8 cellular contexts compared by ENCODE assay signal in the genomic region with DNA sequence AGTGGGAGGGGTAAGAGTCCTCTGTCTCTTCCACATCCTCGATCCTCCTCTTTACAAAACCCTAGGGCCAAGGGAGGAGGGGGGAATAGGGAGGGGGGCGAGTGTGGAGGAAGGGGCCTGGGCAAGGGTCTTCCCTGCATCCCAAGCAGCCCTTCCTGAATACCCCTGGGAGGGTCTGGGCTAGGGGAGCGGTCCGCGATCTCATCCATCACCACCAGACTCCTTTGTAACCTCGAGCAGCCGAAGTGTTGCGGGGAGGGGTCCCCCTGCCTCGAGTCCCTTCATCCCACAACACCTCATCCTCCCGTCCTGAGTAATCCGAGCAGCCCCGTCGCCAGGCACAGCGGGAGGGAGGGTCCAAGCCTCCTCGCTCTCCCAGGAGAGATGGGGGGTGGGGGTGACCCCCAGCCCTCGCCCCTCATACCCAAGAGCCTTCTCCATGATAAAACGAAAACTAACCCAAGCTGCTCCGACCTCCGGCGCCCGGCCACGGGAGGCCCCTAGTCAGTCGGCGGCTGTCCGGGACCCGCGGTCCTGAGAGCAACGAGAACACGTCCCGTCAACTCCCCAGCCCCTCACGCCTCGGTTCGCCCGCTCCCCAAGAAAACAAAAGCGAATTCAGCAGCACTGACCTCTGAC. TPM values are rescaled to one million over a fixed set of nuclear protein-coding genes. Genes with fewer than 3 reads are reported as not detected.
A peak's percentile ranks its signal among the peaks of the same experiment; 100 is the strongest.
DNase-seq lines count a peak whose midpoint lies in the region; ATAC-seq and TF ChIP-seq lines count a peak whose summit lies in the region.

No MANE protein-coding gene starts in this region.

- H3K27me3 ChIP-seq in colonic mucosa, result peaks cover 10% of the 10 kb centered on the region
- peaks cover 14 to 16% of the 10 kb centered on the region in 2 donors for H3K27me3 ChIP-seq in naive thymus-derived CD4-positive, alpha-beta T cell (ENCODE audit: control insufficient read depth in 2 of 2, insufficient read depth in 2 of 2, low read length in 2 of 2)

- H3K9me3 ChIP-seq in colonic mucosa, result no peaks in the 10 kb centered on the region
- no peaks in the 10 kb centered on the region for H3K9me3 ChIP-seq in naive thymus-derived CD4-positive, alpha-beta T cell (ENCODE audit: control insufficient read depth in 2 of 3, low read length in 3 of 3)

- intact Hi-C loops in CD14-positive monocyte (cut with micrococcal nuclease), result loop anchor here in 1 of 2 donors (2.0 kb wide), 1 partner anchor 23 kb away; no protein-coding TSS in a partner anchor
- intact Hi-C loops in colonic mucosa (cut with DNase I), result no loop called here
- intact Hi-C loops in naive thymus-derived CD4-positive, alpha-beta T cell (cut with micrococcal nuclease), result loop anchor here (1.0 to 10.0 kb wide), 16 partner anchors 19 to 937 kb away; a partner anchor contains a TSS

- peaks cover 18 to 49% (median 32%) of the 10 kb centered on the region in 3 donors for H3K27me3 Mint-ChIP-seq in CD14-positive monocyte (ENCODE audit: low read depth in 3 of 3)
- peaks cover 12 to 62% (median 24%) of the 10 kb centered on the region in 5 donors for H3K27me3 Mint-ChIP-seq in naive thymus-derived CD4-positive, alpha-beta T cell

- H3K27ac Mint-ChIP-seq in CD14-positive monocyte, result no peak overlapping the region
- H3K27ac Mint-ChIP-seq in naive thymus-derived CD4-positive, alpha-beta T cell, result no peak overlapping the region

- H3K4me1 Mint-ChIP-seq in CD14-positive monocyte, result peaks cover 25% of the 10 kb centered on the region
- H3K4me1 Mint-ChIP-seq in naive thymus-derived CD4-positive, alpha-beta T cell, result peaks cover 16 to 27% (median 22%) of the 10 kb centered on the region in 7 donors

- peaks cover 8% of the 10 kb centered on the region for H3K4me1 ChIP-seq in colonic mucosa
- peaks cover 19 to 22% of the 10 kb centered on the region in 2 donors for H3K4me1 ChIP-seq in naive thymus-derived CD4-positive, alpha-beta T cell (ENCODE audit: control insufficient read depth in 2 of 2, insufficient read depth in 2 of 2, low read length in 2 of 2)

- POLR2A ChIA-PET in naive thymus-derived CD4-positive, alpha-beta T cell (lab: Charles Lee), result interaction anchor here (1.0 kb wide), 1 partner anchor 29 kb away, joined by 5 read pairs; no protein-coding TSS in a partner anchor

- peak overlapping the region; percentile 75 to 83 for H3K4me3 Mint-ChIP-seq in CD14-positive monocyte
- H3K4me3 Mint-ChIP-seq in naive thymus-derived CD4-positive, alpha-beta T cell, result peak overlapping the region; percentile 50 to 93 (median 71)

- no peaks in the 10 kb centered on the region for H3K36me3 ChIP-seq in colonic mucosa
- no peaks in the 10 kb centered on the region for H3K36me3 ChIP-seq in naive thymus-derived CD4-positive, alpha-beta T cell (ENCODE audit: control insufficient read depth in 2 of 3, insufficient read depth in 3 of 3, low read length in 3 of 3)

- CTCF ChIA-PET in naive thymus-derived CD4-positive, alpha-beta T cell (lab: Charles Lee), result interaction anchor here (0.6 kb wide), 2 partner anchors 11 to 84 kb away, joined by 3 read pairs; no protein-coding TSS in a partner anchor

- peak overlapping the region in 1 of 2 donors; percentile 48 for H3K9ac ChIP-seq in colonic mucosa (ENCODE audit: low read depth in 2 of 2, low read length in 2 of 2)

- peaks cover 0 to 4% of the 10 kb centered on the region in 2 donors for H3K36me3 Mint-ChIP-seq in CD14-positive monocyte
- H3K36me3 Mint-ChIP-seq in naive thymus-derived CD4-positive, alpha-beta T cell, result no peaks in the 10 kb centered on the region

- DNase-seq in CD14-positive monocyte (ENCODE audit: low spot score) (no peak), Kasumi-1 (lab: John Stamatoyannopoulos, UW) (peak; percentile 53 to 60), colonic mucosa (peak; percentile 38), ecto neural progenitor cell (ENCODE audit: low spot score) (no peak)
- DNase-seq in naive thymus-derived CD4-positive, alpha-beta T cell, result no peak
- no peak for DNase-seq in central memory CD4-positive, alpha-beta T cell

- ATAC-seq in GM19397 (IDR thresholded peaks at IDR 0.05; ENCODE audit: unreplicated experiment) (peak; percentile 4), GM21447 (IDR thresholded peaks at IDR 0.05; ENCODE audit: unreplicated experiment) (no peak)
- peak; percentile 5 for ATAC-seq in naive thymus-derived CD4-positive, alpha-beta T cell

- no peak for TF ChIP-seq CTCF in CD14-positive monocyte (IDR thresholded peaks at IDR 0.05)
- no peak for TF ChIP-seq CTCF in colonic mucosa (IDR thresholded peaks at IDR 0.05)

- peak overlapping the region; percentile 43 for H3K4me3 ChIP-seq in colonic mucosa
- peak overlapping the region; percentile 63 for H3K4me3 ChIP-seq in naive thymus-derived CD4-positive, alpha-beta T cell (ENCODE audit: low read length)

- peaks cover 4 to 13% (median 8%) of the 10 kb centered on the region in 7 donors for H3K9me3 Mint-ChIP-seq in CD14-positive monocyte
- H3K9me3 Mint-ChIP-seq in naive thymus-derived CD4-positive, alpha-beta T cell, result peaks cover 0 to 2% (median 0%) of the 10 kb centered on the region in 11 donors

- H3K27ac ChIP-seq in colonic mucosa, result no peak overlapping the region
- no peak overlapping the region for H3K27ac ChIP-seq in naive thymus-derived CD4-positive, alpha-beta T cell (ENCODE audit: low read depth, low read length)

RNA-seq across cellular contexts. Expression of a gene that starts 0.5 kb away (rescaled TPM):
- polyA plus RNA-seq in CD14-positive monocyte, result under 1 TPM; 0.40 to 0.51 TPM
- total RNA-seq in colonic mucosa, result 10 to 100 TPM; 71.1 to 76.5 TPM
- total RNA-seq in naive thymus-derived CD4-positive, alpha-beta T cell, result 1 to 10 TPM in 3 of 5 experiments, under 1 TPM in 2; 0.57 to 6.1 (median 1.8) TPM
- 1 to 10 TPM in 1 of 2 donors, under 1 TPM in 1; 0.32 to 1.8 TPM for polyA plus RNA-seq in naive thymus-derived CD4-positive, alpha-beta T cell

Comparison
In these comparisons a context has a peak if more than half of its experiments do, and no peak if none do; other contexts are left out.
1. DNase-seq: peak in Kasumi-1 (2 of 2) and colonic mucosa (single experiment); none in CD14-positive monocyte (single experiment), naive thymus-derived CD4-positive, alpha-beta T cell (0 of 9), central memory CD4-positive, alpha-beta T cell (single experiment) and ecto neural progenitor cell (single experiment).
2. RNA of a gene that starts 0.5 kb away (total RNA-seq): 71.1 to 76.5 TPM in colonic mucosa; 0.57 to 6.1 TPM in naive thymus-derived CD4-positive, alpha-beta T cell; every median in the first group is over 10 times any median in the second.